Comparison of ENCODE assay signal across 1 cellular context in genomic region chr5:180315762-180316212, GRCh38.
TF ChIP-seq lines count a peak whose summit lies in the region.

No MANE protein-coding gene starts in this region.

TF ChIP-seq in HepG2, 621 proteins besides CTCF, POLR2A, EP300 and RAD21 (continued from another document and continues in another):
- TF ChIP-seq, protein P1, sequence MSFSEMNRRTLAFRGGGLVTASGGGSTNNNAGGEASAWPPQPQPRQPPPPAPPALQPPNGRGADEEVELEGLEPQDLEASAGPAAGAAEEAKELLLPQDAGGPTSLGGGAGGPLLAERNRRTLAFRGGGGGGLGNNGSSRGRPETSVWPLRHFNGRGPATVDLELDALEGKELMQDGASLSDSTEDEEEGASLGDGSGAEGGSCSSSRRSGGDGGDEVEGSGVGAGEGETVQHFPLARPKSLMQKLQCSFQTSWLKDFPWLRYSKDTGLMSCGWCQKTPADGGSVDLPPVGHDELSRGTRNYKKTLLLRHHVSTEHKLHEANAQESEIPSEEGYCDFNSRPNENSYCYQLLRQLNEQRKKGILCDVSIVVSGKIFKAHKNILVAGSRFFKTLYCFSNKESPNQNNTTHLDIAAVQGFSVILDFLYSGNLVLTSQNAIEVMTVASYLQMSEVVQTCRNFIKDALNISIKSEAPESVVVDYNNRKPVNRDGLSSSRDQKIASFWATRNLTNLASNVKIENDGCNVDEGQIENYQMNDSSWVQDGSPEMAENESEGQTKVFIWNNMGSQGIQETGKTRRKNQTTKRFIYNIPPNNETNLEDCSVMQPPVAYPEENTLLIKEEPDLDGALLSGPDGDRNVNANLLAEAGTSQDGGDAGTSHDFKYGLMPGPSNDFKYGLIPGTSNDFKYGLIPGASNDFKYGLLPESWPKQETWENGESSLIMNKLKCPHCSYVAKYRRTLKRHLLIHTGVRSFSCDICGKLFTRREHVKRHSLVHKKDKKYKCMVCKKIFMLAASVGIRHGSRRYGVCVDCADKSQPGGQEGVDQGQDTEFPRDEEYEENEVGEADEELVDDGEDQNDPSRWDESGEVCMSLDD (CRISPR knock-in tag; IDR thresholded peaks at IDR 0.05; ENCODE audit: borderline replicate concordance) = no peak
- TF ChIP-seq ZBTB26 (CRISPR knock-in tag; IDR thresholded peaks at IDR 0.05; ENCODE audit: borderline replicate concordance) = 0 out of 2 replicates have a peak, but pooled peaks have one; percentile 34
- no peak for TF ChIP-seq THAP8 (CRISPR knock-in tag; IDR thresholded peaks at IDR 0.05; ENCODE audit: borderline replicate concordance)
- no peak for TF ChIP-seq NR2F1 (CRISPR knock-in tag; IDR thresholded peaks at IDR 0.05)
- TF ChIP-seq RARA (CRISPR knock-in tag; IDR thresholded peaks at IDR 0.05) = no peak
- no peak for TF ChIP-seq GATAD1 (CRISPR knock-in tag; IDR thresholded peaks at IDR 0.05)
- TF ChIP-seq ZNF263 (CRISPR knock-in tag; IDR thresholded peaks at IDR 0.05) = peak; percentile 93
- 0 out of 2 replicates have a peak, but pooled peaks have one; percentile 26 for TF ChIP-seq IRF2 (CRISPR knock-in tag; IDR thresholded peaks at IDR 0.05)
- no peak for TF ChIP-seq ZNF780A (CRISPR knock-in tag; IDR thresholded peaks at IDR 0.05)
- TF ChIP-seq, protein P2, sequence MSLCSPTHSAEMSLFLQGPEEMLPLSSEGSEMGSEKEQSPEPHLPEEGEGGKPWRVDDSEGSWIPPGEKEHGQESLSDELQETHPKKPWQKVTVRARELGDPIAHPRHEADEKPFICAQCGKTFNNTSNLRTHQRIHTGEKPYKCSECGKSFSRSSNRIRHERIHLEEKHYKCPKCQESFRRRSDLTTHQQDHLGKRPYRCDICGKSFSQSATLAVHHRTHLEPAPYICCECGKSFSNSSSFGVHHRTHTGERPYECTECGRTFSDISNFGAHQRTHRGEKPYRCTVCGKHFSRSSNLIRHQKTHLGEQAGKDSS (CRISPR knock-in tag; IDR thresholded peaks at IDR 0.05; ENCODE audit: borderline replicate concordance, low read depth) = peak; percentile 52; the same call in 1 of the 2 replicates
- TF ChIP-seq KLF11 (CRISPR knock-in tag; IDR thresholded peaks at IDR 0.05) = no peak
- TF ChIP-seq KDM2A (CRISPR knock-in tag; IDR thresholded peaks at IDR 0.05; ENCODE audit: borderline replicate concordance, low read depth) = 0 out of 2 replicates have a peak, but pooled peaks have one; percentile 21
- TF ChIP-seq KAT2B (IDR thresholded peaks at IDR 0.05; ENCODE audit: borderline replicate concordance, low read depth, low read length) = no peak
- peak; percentile 20; the same call in 1 of the 2 replicates for TF ChIP-seq ZNF687 (CRISPR knock-in tag; IDR thresholded peaks at IDR 0.05)
- no peak for TF ChIP-seq NFKB2 (CRISPR knock-in tag; IDR thresholded peaks at IDR 0.05; ENCODE audit: borderline replicate concordance)
- TF ChIP-seq GABPB1 (CRISPR knock-in tag; IDR thresholded peaks at IDR 0.05) = no peak
- TF ChIP-seq ZNF276 (CRISPR knock-in tag; IDR thresholded peaks at IDR 0.05; ENCODE audit: low read depth) = no peak
- TF ChIP-seq ZNF577 (CRISPR knock-in tag; IDR thresholded peaks at IDR 0.05; ENCODE audit: borderline replicate concordance, low read depth) = no peak
- no peak for TF ChIP-seq ISX (CRISPR knock-in tag; conservative IDR thresholded peaks at IDR 0.05)
- no peak for TF ChIP-seq JUNB (CRISPR knock-in tag; IDR thresholded peaks at IDR 0.05; ENCODE audit: borderline replicate concordance)
- TF ChIP-seq AHR (CRISPR knock-in tag; IDR thresholded peaks at IDR 0.05) = no peak
- peak; percentile 70 for TF ChIP-seq SMC3 (IDR thresholded peaks at IDR 0.05; ENCODE audit: low read length)
- no peak for TF ChIP-seq BORCS8-MEF2B (CRISPR knock-in tag; IDR thresholded peaks at IDR 0.05)
- TF ChIP-seq ETV5 (CRISPR knock-in tag; IDR thresholded peaks at IDR 0.05; ENCODE audit: borderline replicate concordance) = no peak
- no peak for TF ChIP-seq ZNF335 (CRISPR knock-in tag; IDR thresholded peaks at IDR 0.05)
- TF ChIP-seq XBP1 (CRISPR knock-in tag; IDR thresholded peaks at IDR 0.05) = no peak
- TF ChIP-seq, protein P3, sequence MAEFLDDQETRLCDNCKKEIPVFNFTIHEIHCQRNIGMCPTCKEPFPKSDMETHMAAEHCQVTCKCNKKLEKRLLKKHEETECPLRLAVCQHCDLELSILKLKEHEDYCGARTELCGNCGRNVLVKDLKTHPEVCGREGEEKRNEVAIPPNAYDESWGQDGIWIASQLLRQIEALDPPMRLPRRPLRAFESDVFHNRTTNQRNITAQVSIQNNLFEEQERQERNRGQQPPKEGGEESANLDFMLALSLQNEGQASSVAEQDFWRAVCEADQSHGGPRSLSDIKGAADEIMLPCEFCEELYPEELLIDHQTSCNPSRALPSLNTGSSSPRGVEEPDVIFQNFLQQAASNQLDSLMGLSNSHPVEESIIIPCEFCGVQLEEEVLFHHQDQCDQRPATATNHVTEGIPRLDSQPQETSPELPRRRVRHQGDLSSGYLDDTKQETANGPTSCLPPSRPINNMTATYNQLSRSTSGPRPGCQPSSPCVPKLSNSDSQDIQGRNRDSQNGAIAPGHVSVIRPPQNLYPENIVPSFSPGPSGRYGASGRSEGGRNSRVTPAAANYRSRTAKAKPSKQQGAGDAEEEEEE (CRISPR knock-in tag; IDR thresholded peaks at IDR 0.05; ENCODE audit: borderline replicate concordance) = peak; percentile 81; the same call in 1 of the 2 replicates
- TF ChIP-seq NCOA2 (CRISPR knock-in tag; IDR thresholded peaks at IDR 0.05) = no peak
- TF ChIP-seq ZBTB7B (CRISPR knock-in tag; IDR thresholded peaks at IDR 0.05) = no peak
- no peak for TF ChIP-seq ZNF121 (CRISPR knock-in tag; IDR thresholded peaks at IDR 0.05)
- TF ChIP-seq ZMYM3 (CRISPR knock-in tag; IDR thresholded peaks at IDR 0.05) = no peak
- TF ChIP-seq NCOA1 (CRISPR knock-in tag; IDR thresholded peaks at IDR 0.05) = no peak
- TF ChIP-seq, protein P4, sequence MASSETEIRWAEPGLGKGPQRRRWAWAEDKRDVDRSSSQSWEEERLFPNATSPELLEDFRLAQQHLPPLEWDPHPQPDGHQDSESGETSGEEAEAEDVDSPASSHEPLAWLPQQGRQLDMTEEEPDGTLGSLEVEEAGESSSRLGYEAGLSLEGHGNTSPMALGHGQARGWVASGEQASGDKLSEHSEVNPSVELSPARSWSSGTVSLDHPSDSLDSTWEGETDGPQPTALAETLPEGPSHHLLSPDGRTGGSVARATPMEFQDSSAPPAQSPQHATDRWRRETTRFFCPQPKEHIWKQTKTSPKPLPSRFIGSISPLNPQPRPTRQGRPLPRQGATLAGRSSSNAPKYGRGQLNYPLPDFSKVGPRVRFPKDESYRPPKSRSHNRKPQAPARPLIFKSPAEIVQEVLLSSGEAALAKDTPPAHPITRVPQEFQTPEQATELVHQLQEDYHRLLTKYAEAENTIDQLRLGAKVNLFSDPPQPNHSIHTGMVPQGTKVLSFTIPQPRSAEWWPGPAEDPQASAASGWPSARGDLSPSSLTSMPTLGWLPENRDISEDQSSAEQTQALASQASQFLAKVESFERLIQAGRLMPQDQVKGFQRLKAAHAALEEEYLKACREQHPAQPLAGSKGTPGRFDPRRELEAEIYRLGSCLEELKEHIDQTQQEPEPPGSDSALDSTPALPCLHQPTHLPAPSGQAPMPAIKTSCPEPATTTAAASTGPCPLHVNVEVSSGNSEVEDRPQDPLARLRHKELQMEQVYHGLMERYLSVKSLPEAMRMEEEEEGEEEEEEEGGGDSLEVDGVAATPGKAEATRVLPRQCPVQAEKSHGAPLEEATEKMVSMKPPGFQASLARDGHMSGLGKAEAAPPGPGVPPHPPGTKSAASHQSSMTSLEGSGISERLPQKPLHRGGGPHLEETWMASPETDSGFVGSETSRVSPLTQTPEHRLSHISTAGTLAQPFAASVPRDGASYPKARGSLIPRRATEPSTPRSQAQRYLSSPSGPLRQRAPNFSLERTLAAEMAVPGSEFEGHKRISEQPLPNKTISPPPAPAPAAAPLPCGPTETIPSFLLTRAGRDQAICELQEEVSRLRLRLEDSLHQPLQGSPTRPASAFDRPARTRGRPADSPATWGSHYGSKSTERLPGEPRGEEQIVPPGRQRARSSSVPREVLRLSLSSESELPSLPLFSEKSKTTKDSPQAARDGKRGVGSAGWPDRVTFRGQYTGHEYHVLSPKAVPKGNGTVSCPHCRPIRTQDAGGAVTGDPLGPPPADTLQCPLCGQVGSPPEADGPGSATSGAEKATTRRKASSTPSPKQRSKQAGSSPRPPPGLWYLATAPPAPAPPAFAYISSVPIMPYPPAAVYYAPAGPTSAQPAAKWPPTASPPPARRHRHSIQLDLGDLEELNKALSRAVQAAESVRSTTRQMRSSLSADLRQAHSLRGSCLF (CRISPR knock-in tag; IDR thresholded peaks at IDR 0.05; ENCODE audit: borderline replicate concordance) = no peak
- no peak for TF ChIP-seq RFXANK (CRISPR knock-in tag; IDR thresholded peaks at IDR 0.05)
- TF ChIP-seq SRF (IDR thresholded peaks at IDR 0.05; ENCODE audit: low read depth, low read length) = 0 out of 2 replicates have a peak, but pooled peaks have one; percentile 27
- TF ChIP-seq ATF1 (CRISPR knock-in tag; IDR thresholded peaks at IDR 0.05) = no peak
- TF ChIP-seq, protein P5, sequence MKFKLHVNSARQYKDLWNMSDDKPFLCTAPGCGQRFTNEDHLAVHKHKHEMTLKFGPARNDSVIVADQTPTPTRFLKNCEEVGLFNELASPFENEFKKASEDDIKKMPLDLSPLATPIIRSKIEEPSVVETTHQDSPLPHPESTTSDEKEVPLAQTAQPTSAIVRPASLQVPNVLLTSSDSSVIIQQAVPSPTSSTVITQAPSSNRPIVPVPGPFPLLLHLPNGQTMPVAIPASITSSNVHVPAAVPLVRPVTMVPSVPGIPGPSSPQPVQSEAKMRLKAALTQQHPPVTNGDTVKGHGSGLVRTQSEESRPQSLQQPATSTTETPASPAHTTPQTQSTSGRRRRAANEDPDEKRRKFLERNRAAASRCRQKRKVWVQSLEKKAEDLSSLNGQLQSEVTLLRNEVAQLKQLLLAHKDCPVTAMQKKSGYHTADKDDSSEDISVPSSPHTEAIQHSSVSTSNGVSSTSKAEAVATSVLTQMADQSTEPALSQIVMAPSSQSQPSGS (CRISPR knock-in tag; IDR thresholded peaks at IDR 0.05) = no peak
